ENCODE assay signal across 1 cellular context in genomic region chr18:28357785-28358401, GRCh38.
TF ChIP-seq lines count a peak whose summit lies in the region.

No MANE protein-coding gene starts in this region.

TF ChIP-seq in WTC11, 78 proteins besides CTCF, POLR2A, EP300 and RAD21 (continued from another document):
- TF ChIP-seq, protein P1, sequence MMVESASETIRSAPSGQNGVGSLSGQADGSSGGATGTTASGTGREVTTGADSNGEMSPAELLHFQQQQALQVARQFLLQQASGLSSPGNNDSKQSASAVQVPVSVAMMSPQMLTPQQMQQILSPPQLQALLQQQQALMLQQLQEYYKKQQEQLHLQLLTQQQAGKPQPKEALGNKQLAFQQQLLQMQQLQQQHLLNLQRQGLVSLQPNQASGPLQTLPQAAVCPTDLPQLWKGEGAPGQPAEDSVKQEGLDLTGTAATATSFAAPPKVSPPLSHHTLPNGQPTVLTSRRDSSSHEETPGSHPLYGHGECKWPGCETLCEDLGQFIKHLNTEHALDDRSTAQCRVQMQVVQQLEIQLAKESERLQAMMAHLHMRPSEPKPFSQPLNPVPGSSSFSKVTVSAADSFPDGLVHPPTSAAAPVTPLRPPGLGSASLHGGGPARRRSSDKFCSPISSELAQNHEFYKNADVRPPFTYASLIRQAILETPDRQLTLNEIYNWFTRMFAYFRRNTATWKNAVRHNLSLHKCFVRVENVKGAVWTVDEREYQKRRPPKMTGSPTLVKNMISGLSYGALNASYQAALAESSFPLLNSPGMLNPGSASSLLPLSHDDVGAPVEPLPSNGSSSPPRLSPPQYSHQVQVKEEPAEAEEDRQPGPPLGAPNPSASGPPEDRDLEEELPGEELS (CRISPR knock-in tag; IDR thresholded peaks at IDR 0.05), result no peak
- TF ChIP-seq ZSCAN18 (CRISPR knock-in tag; IDR thresholded peaks at IDR 0.05) (no peak), SMAD4 (CRISPR knock-in tag; IDR thresholded peaks at IDR 0.05) (no peak), AFF4 (CRISPR knock-in tag; IDR thresholded peaks at IDR 0.05; ENCODE audit: borderline replicate concordance) (no peak), MAX (CRISPR knock-in tag; IDR thresholded peaks at IDR 0.05) (no peak), KAT7 (CRISPR knock-in tag; IDR thresholded peaks at IDR 0.05; ENCODE audit: borderline replicate concordance) (no peak), USF1 (CRISPR knock-in tag; IDR thresholded peaks at IDR 0.05) (no peak), ETV6 (CRISPR knock-in tag; IDR thresholded peaks at IDR 0.05) (no peak)
